ENCODE assay signal across 9 cellular contexts in genomic region chr6:151044465-151045441, GRCh38.
A peak's percentile ranks its signal among the peaks of the same experiment; 100 is the strongest.
DNase-seq lines count a peak whose midpoint lies in the region; ATAC-seq and TF ChIP-seq lines count a peak whose summit lies in the region.
"Had no signal": no experiment of that assay in that cellular context is flagged by ENCODE, and none has a peak within 500 bp of the region (broad histone marks: within the 10 kb centered on the region; RNA-seq: fewer than 3 reads in every experiment).

No MANE protein-coding gene starts in this region.

- H3K27ac Mint-ChIP-seq in Calu3 (ENCODE audit: unreplicated experiment): peak overlapping the region; percentile 95
- H3K27ac Mint-ChIP-seq in nephron: peak overlapping the region; percentile 93 to 97 (median 97)
- H3K27ac Mint-ChIP-seq: activated T-helper 17 cell treated with anti-CD3 and anti-CD28 coated beads, Interleukin-2, amount 50 U/mL, for 72 hours had no signal

- TF ChIP-seq CTCF in Calu3 (IDR thresholded peaks at IDR 0.05; ENCODE audit: unreplicated experiment) (no peak), epithelial cell of esophagus (IDR thresholded peaks at IDR 0.05; ENCODE audit: insufficient read depth, low read depth, low read length, missing control alignments) (no peak), nephron (IDR thresholded peaks at IDR 0.05; ENCODE audit: unreplicated experiment in 3 of 3) (no peak)

- H3K36me3 Mint-ChIP-seq in Calu3 (ENCODE audit: insufficient read depth, unreplicated experiment) (peaks cover 43% of the 10 kb centered on the region), nephron (ENCODE audit: low read depth) (peaks cover 10% of the 10 kb centered on the region)

- H3K27me3 Mint-ChIP-seq in Calu3 (ENCODE audit: unreplicated experiment): no peaks in the 10 kb centered on the region
- H3K27me3 Mint-ChIP-seq in nephron (ENCODE audit: low read depth): peaks cover 6% of the 10 kb centered on the region
- H3K27me3 Mint-ChIP-seq: activated T-helper 17 cell treated with anti-CD3 and anti-CD28 coated beads, Interleukin-2, amount 50 U/mL, for 72 hours had no signal

- peak; percentile 85 for DNase-seq in Calu3
- DNase-seq in NCI-H460 (ENCODE audit: extremely low read depth, low read depth): peak; percentile 30
- DNase-seq in epithelial cell of esophagus (ENCODE audit: low read depth): peak; percentile 69
- no peak for DNase-seq in AG08396 (ENCODE audit: low spot score)
- no peak for DNase-seq in activated T-cell treated with anti-CD3 and anti-CD28 coated beads for 4 hours

- H3K4me3 Mint-ChIP-seq in Calu3 (ENCODE audit: low read depth, unreplicated experiment) (peak overlapping the region; percentile 57), nephron (peak overlapping the region; percentile 41 to 57 (median 54))
- H3K4me3 Mint-ChIP-seq: activated T-helper 17 cell treated with anti-CD3 and anti-CD28 coated beads, Interleukin-2, amount 50 U/mL, for 72 hours had no signal

- ATAC-seq in GM19452 (IDR thresholded peaks at IDR 0.05; ENCODE audit: unreplicated experiment): no peak
- ATAC-seq in GM18873 (IDR thresholded peaks at IDR 0.05; ENCODE audit: low FRiP score, unreplicated experiment): no peak
- ATAC-seq: activated T-helper 17 cell treated with anti-CD3 and anti-CD28 coated beads, Interleukin-2, amount 50 U/mL, for 72 hours had no signal

- CTCF ChIA-PET in Calu3 (lab: Charles Lee): interaction anchor here (0.7 to 1.2 kb wide), 5 partner anchors 15 to 275 kb away, joined by 3 to 4 read pairs (median 3); no protein-coding TSS in a partner anchor

- no peaks in the 10 kb centered on the region for H3K9me3 Mint-ChIP-seq in Calu3 (ENCODE audit: low read depth, unreplicated experiment)
- no peaks in the 10 kb centered on the region for H3K9me3 Mint-ChIP-seq in nephron

- BruUV-seq in Calu3 (replicated peaks; lab: Mats Ljungman, UMichigan): TSS peak; percentile 87

- peaks cover 56% of the 10 kb centered on the region for H3K4me1 Mint-ChIP-seq in Calu3 (ENCODE audit: low read depth, unreplicated experiment)
- H3K4me1 Mint-ChIP-seq in nephron: peaks cover 69% of the 10 kb centered on the region
- H3K4me1 Mint-ChIP-seq: activated T-helper 17 cell treated with anti-CD3 and anti-CD28 coated beads, Interleukin-2, amount 50 U/mL, for 72 hours had no signal

- H3K4me3 ChIP-seq in epithelial cell of esophagus (ENCODE audit: low read length): no peak overlapping the region

- intact Hi-C loops in Calu3 (cut with micrococcal nuclease; ENCODE audit: unreplicated experiment): loop anchor here (10.0 kb wide), 1 partner anchor 280 kb away; no protein-coding TSS in a partner anchor

Comparison
In these comparisons a context has a peak if more than half of its experiments do, and no peak if none do; other contexts are left out.
1. DNase-seq: peak in Calu3 (single experiment), NCI-H460 (single experiment) and epithelial cell of esophagus (single experiment); none in AG08396 (single experiment) and activated T-cell treated with anti-CD3 and anti-CD28 coated beads for 4 hours (single experiment).